13 cellular contexts compared by ENCODE assay signal in genomic region chr2:176123847-176124273, GRCh38. TPM values are rescaled to one million over a fixed set of nuclear protein-coding genes. Genes with fewer than 3 reads are reported as not detected.
DNase-seq lines count a peak whose midpoint lies in the region; ATAC-seq and TF ChIP-seq lines count a peak whose summit lies in the region.
"Had no signal": no experiment of that assay in that cellular context is flagged by ENCODE, and none has a peak within 500 bp of the region (broad histone marks: within the 10 kb centered on the region; RNA-seq: fewer than 3 reads in every experiment).

No MANE protein-coding gene starts in this region.

- H3K27ac ChIP-seq in skin epidermis, result peak overlapping the region in 11 of 21 experiments; percentile 34 to 91 (median 77)
- peak overlapping the region in 2 of 5 donors; percentile 9 to 88 for H3K27ac ChIP-seq in adrenal gland
- H3K27ac ChIP-seq: 22Rv1 had no signal

- H3K27ac Mint-ChIP-seq in glutamatergic neuron (ENCODE audit: unreplicated experiment), result no peak overlapping the region

- peaks cover 22% of the 10 kb centered on the region for H3K9me3 Mint-ChIP-seq in glutamatergic neuron (ENCODE audit: unreplicated experiment)

- H3K36me3 Mint-ChIP-seq in glutamatergic neuron (ENCODE audit: unreplicated experiment), result no peaks in the 10 kb centered on the region

- H3K36me3 ChIP-seq in adrenal gland (replicated peaks in 1 of 2), result no peaks in the 10 kb centered on the region

- TF ChIP-seq CTCF in glutamatergic neuron (IDR thresholded peaks at IDR 0.05; ENCODE audit: partially characterized antibody, unreplicated experiment) (no peak), adrenal gland (IDR thresholded peaks at IDR 0.05) (no peak)

- peak; percentile 5; the same call in 2 of the 3 replicates for ATAC-seq in SK-N-SH treated with all-trans-retinoic acid at 6 μM for 48 hours
- no peak for ATAC-seq in GM19467 (IDR thresholded peaks at IDR 0.05; ENCODE audit: unreplicated experiment)
- no peak for ATAC-seq in GM21360 (IDR thresholded peaks at IDR 0.05; ENCODE audit: unreplicated experiment)

- H3K27me3 Mint-ChIP-seq in glutamatergic neuron (ENCODE audit: unreplicated experiment), result peaks cover 48% of the 10 kb centered on the region

- H3K4me3 Mint-ChIP-seq in glutamatergic neuron (ENCODE audit: unreplicated experiment), result peak overlapping the region; percentile 58

- H3K4me3 ChIP-seq in skin epidermis (peak overlapping the region; percentile 26 to 62 (median 41)), adrenal gland (peak overlapping the region in 2 of 4 donors; percentile 7 to 67)

- no peak for TF ChIP-seq POLR2A in adrenal gland (IDR thresholded peaks at IDR 0.05)

- peaks cover 25% of the 10 kb centered on the region for H3K27me3 ChIP-seq in adrenal gland

- peak; percentile 57 for DNase-seq in DMS53 (lab: John Stamatoyannopoulos, UW)
- DNase-seq in DMS53 treated with DMSO at 0.1 percent for 48 hours (lab: John Stamatoyannopoulos, UW; ENCODE audit: unreplicated experiment), result no peak
- DNase-seq in glutamatergic neuron, result no peak
- no peak for DNase-seq in adrenal gland
- DNase-seq: activated CD4-positive, CD25-positive, alpha-beta regulatory T cell treated with anti-CD3 and anti-CD28 coated beads, Interleukin-2, amount 50 U/mL, for 72 hours; DMS79 had no signal

- H3K9me3 ChIP-seq in adrenal gland (replicated peaks in 1 of 3), result no peaks in the 10 kb centered on the region

- WGBS in adrenal gland, 4 donors, result 25 to 39% (median 33%) methylated on average over 21 of the region's 21 CpGs

- intact Hi-C loops in adrenal gland (cut with DNase I), result loop anchor here in 1 of 2 donors (5.0 to 10.0 kb wide), 2 partner anchors 513 to 691 kb away; no protein-coding TSS in a partner anchor

- H3K4me1 ChIP-seq in adrenal gland (replicated peaks in 1 of 2), result peaks cover 0 to 17% of the 10 kb centered on the region in 2 donors

- peaks cover 8% of the 10 kb centered on the region for H3K4me1 Mint-ChIP-seq in glutamatergic neuron (ENCODE audit: low read depth, unreplicated experiment)

TF ChIP-seq in SK-N-SH treated with all-trans-retinoic acid at 6 μM for 48 hours, 23 proteins besides CTCF, POLR2A, EP300 and RAD21:
- TF ChIP-seq ZC3H10 (CRISPR knock-in tag; IDR thresholded peaks at IDR 0.05), result no peak
- TF ChIP-seq, protein P1, sequence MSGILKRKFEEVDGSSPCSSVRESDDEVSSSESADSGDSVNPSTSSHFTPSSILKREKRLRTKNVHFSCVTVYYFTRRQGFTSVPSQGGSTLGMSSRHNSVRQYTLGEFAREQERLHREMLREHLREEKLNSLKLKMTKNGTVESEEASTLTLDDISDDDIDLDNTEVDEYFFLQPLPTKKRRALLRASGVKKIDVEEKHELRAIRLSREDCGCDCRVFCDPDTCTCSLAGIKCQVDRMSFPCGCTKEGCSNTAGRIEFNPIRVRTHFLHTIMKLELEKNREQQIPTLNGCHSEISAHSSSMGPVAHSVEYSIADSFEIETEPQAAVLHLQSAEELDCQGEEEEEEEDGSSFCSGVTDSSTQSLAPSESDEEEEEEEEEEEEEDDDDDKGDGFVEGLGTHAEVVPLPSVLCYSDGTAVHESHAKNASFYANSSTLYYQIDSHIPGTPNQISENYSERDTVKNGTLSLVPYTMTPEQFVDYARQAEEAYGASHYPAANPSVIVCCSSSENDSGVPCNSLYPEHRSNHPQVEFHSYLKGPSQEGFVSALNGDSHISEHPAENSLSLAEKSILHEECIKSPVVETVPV (CRISPR knock-in tag; IDR thresholded peaks at IDR 0.05), result no peak
- TF ChIP-seq SNAI2 (CRISPR knock-in tag; IDR thresholded peaks at IDR 0.05), result no peak
- TF ChIP-seq BACH2 (CRISPR knock-in tag; IDR thresholded peaks at IDR 0.05; ENCODE audit: borderline replicate concordance), result no peak
- no peak for TF ChIP-seq ZNF565 (CRISPR knock-in tag; conservative IDR thresholded peaks at IDR 0.05; ENCODE audit: low read depth)
- TF ChIP-seq ZNF8 (CRISPR knock-in tag; IDR thresholded peaks at IDR 0.05), result no peak
- TF ChIP-seq, protein P2, sequence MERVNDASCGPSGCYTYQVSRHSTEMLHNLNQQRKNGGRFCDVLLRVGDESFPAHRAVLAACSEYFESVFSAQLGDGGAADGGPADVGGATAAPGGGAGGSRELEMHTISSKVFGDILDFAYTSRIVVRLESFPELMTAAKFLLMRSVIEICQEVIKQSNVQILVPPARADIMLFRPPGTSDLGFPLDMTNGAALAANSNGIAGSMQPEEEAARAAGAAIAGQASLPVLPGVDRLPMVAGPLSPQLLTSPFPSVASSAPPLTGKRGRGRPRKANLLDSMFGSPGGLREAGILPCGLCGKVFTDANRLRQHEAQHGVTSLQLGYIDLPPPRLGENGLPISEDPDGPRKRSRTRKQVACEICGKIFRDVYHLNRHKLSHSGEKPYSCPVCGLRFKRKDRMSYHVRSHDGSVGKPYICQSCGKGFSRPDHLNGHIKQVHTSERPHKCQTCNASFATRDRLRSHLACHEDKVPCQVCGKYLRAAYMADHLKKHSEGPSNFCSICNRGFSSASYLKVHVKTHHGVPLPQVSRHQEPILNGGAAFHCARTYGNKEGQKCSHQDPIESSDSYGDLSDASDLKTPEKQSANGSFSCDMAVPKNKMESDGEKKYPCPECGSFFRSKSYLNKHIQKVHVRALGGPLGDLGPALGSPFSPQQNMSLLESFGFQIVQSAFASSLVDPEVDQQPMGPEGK (CRISPR knock-in tag; IDR thresholded peaks at IDR 0.05; ENCODE audit: borderline replicate concordance), result no peak
- TF ChIP-seq, protein P3, sequence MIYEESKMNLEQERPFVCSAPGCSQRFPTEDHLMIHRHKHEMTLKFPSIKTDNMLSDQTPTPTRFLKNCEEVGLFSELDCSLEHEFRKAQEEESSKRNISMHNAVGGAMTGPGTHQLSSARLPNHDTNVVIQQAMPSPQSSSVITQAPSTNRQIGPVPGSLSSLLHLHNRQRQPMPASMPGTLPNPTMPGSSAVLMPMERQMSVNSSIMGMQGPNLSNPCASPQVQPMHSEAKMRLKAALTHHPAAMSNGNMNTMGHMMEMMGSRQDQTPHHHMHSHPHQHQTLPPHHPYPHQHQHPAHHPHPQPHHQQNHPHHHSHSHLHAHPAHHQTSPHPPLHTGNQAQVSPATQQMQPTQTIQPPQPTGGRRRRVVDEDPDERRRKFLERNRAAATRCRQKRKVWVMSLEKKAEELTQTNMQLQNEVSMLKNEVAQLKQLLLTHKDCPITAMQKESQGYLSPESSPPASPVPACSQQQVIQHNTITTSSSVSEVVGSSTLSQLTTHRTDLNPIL (CRISPR knock-in tag; IDR thresholded peaks at IDR 0.05; ENCODE audit: low read depth), result no peak
- TF ChIP-seq CSDC2 (CRISPR knock-in tag; IDR thresholded peaks at IDR 0.05), result no peak
- TF ChIP-seq RARB (CRISPR knock-in tag; IDR thresholded peaks at IDR 0.05), result no peak
- no peak for TF ChIP-seq PPARA (CRISPR knock-in tag; IDR thresholded peaks at IDR 0.05; ENCODE audit: borderline replicate concordance)
- TF ChIP-seq GLIS3 (CRISPR knock-in tag; IDR thresholded peaks at IDR 0.05), result no peak
- no peak for TF ChIP-seq ISL1 (CRISPR knock-in tag; IDR thresholded peaks at IDR 0.05)
- no peak for TF ChIP-seq ARNTL (CRISPR knock-in tag; IDR thresholded peaks at IDR 0.05; ENCODE audit: borderline replicate concordance, low read depth)
- no peak for TF ChIP-seq TOX (CRISPR knock-in tag; IDR thresholded peaks at IDR 0.05; ENCODE audit: borderline replicate concordance)
- no peak for TF ChIP-seq ZFP30 (CRISPR knock-in tag; IDR thresholded peaks at IDR 0.05)
- TF ChIP-seq POU6F1 (CRISPR knock-in tag; IDR thresholded peaks at IDR 0.05; ENCODE audit: borderline replicate concordance, low read depth), result no peak
- no peak for TF ChIP-seq ESRRG (CRISPR knock-in tag; IDR thresholded peaks at IDR 0.05)
- TF ChIP-seq ZFP3 (CRISPR knock-in tag; IDR thresholded peaks at IDR 0.05), result no peak

RNA-seq across cellular contexts. Expression of gene HOXD9, which starts 1.3 kb away (rescaled TPM):
- total RNA-seq in glutamatergic neuron (ENCODE audit: unreplicated experiment) (0.44 TPM), adrenal gland (10 to 100 TPM in 4 of 8 donors, 1 to 10 TPM in 4; 2.7 to 35.6 (median 10.1) TPM)
- polyA plus RNA-seq in adrenal gland, result 1 to 10 TPM; 2.5 to 7.6 (median 7.5) TPM
- total RNA-seq: MCF 10A had no signal

RNA-seq across cellular contexts. Expression of gene HOXD8, which starts 5.6 kb away (rescaled TPM):
- 0.27 TPM for total RNA-seq in glutamatergic neuron (ENCODE audit: unreplicated experiment)
- total RNA-seq in adrenal gland, result 10 to 100 TPM; 11.3 to 46.2 (median 35.0) TPM
- polyA plus RNA-seq in adrenal gland, result 10 to 100 TPM; 14.4 to 19.8 (median 17.3) TPM
- total RNA-seq: MCF 10A had no signal

RNA-seq across cellular contexts. Expression of gene HOXD10, which starts 7.3 kb away (rescaled TPM):
- not detected for total RNA-seq in glutamatergic neuron (ENCODE audit: unreplicated experiment)
- under 1 TPM in 2 of 8 donors, not detected in 6; 0.14 to 0.23 TPM for total RNA-seq in adrenal gland
- under 1 TPM in 1 of 3 donors, not detected in 2; 0.11 TPM for polyA plus RNA-seq in adrenal gland
- total RNA-seq: MCF 10A had no signal

RNA-seq across cellular contexts. Expression of gene HOXD11, which starts 16.8 kb away (rescaled TPM):
- total RNA-seq in glutamatergic neuron (ENCODE audit: unreplicated experiment), result not detected
- total RNA-seq in adrenal gland, result not detected
- polyA plus RNA-seq in adrenal gland, result not detected
- total RNA-seq: MCF 10A had no signal

RNA-seq across cellular contexts. Expression of gene HOXD12, which starts 24.3 kb away (rescaled TPM):
- total RNA-seq in glutamatergic neuron (ENCODE audit: unreplicated experiment) (not detected), adrenal gland (not detected)
- polyA plus RNA-seq in adrenal gland, result not detected
- total RNA-seq: MCF 10A had no signal
- polyA plus RNA-seq: adipose tissue had no signal
